ENCODE assay signal across 14 cellular contexts in genomic region chr3:108208831-108209230, GRCh38. TPM values are rescaled to one million over a fixed set of nuclear protein-coding genes. Genes with fewer than 3 reads are reported as not detected.
DNase-seq lines count a peak whose midpoint lies in the region; ATAC-seq lines count a peak whose summit lies in the region.
"Had no signal": no experiment of that assay in that cellular context is flagged by ENCODE, and none has a peak within 500 bp of the region (broad histone marks: within the 10 kb centered on the region; RNA-seq: fewer than 3 reads in every experiment).

No MANE protein-coding gene starts in this region.

- no peak for DNase-seq in islet precursor cell
- DNase-seq in SJCRH30: no peak
- DNase-seq in ecto neural progenitor cell (ENCODE audit: low spot score): no peak
- no peak for DNase-seq in stimulated activated CD4-positive, alpha-beta T cell treated with anti-CD3 and anti-CD28 coated beads, Interleukin-4, amount 100 ng/mL, for 24 hours
- DNase-seq: NCI-H187; stimulated activated CD4-positive, alpha-beta T cell treated with anti-CD3 and anti-CD28 coated beads, Interleukin-4, amount 100 ng/mL, for 1 hour; tibial artery; WERI-Rb-1 had no signal

- H3K4me3 ChIP-seq in SJCRH30: no peak overlapping the region
- H3K4me3 ChIP-seq: BLaER1, tibial artery had no signal

- H3K36me3 ChIP-seq in SJCRH30: no peaks in the 10 kb centered on the region

- H3K27me3 ChIP-seq in SJCRH30: no peaks in the 10 kb centered on the region
- H3K27me3 ChIP-seq: BLaER1, tibial artery had no signal

- ATAC-seq in GM18502 (IDR thresholded peaks at IDR 0.05; ENCODE audit: poor library complexity, unreplicated experiment) (peak; percentile 99), GM19438 (IDR thresholded peaks at IDR 0.05; ENCODE audit: low read depth, unreplicated experiment) (peak; percentile 90), HG02885 (IDR thresholded peaks at IDR 0.05; ENCODE audit: poor library complexity, unreplicated experiment) (peak; percentile 93), HG03575 (IDR thresholded peaks at IDR 0.05; ENCODE audit: extremely low read depth, insufficient number of reproducible peaks, low FRiP score, unreplicated experiment) (peak; percentile 58)

- H3K27ac ChIP-seq in SJCRH30: no peak overlapping the region
- H3K27ac ChIP-seq: BLaER1, epithelial cell of prostate, tibial artery, WERI-Rb-1 had no signal

- no peaks in the 10 kb centered on the region for H3K9me3 ChIP-seq in SJCRH30 (replicated peaks)
- H3K9me3 ChIP-seq: BLaER1, tibial artery had no signal

- H3K4me1 ChIP-seq in SJCRH30: no peaks in the 10 kb centered on the region
- H3K4me1 ChIP-seq: BLaER1, tibial artery had no signal

RNA-seq across cellular contexts. Expression of gene IFT57, which starts 13.4 kb away (rescaled TPM):
- 25.6 and 26.8 TPM in 2 replicates for total RNA-seq in SJCRH30 (2014; rRNA removed; shearing (Covaris generic))
